ENCODE assay signal across 21 cellular contexts in genomic region chr6:151299009-151299408, GRCh38. TPM values are rescaled to one million over a fixed set of nuclear protein-coding genes. Genes with fewer than 3 reads are reported as not detected.
"Had no signal": no experiment of that assay in that cellular context is flagged by ENCODE, and none has a peak within 500 bp of the region (broad histone marks: within the 10 kb centered on the region; RNA-seq: fewer than 3 reads in every experiment).

No MANE protein-coding gene starts in this region.

- H3K4me3 ChIP-seq: mucosa of descending colon, neural progenitor cell had no signal

- H3K36me3 Mint-ChIP-seq: memory B cell had no signal

- FAIRE-seq: frontal cortex, islet of Langerhans had no signal

- H3K9ac ChIP-seq: neural progenitor cell had no signal

- H3K9me3 ChIP-seq: mucosa of descending colon had no signal

- H2AFZ ChIP-seq: neural progenitor cell had no signal

- H3K4me3 Mint-ChIP-seq: activated B cell treated with CpG ODN at 0.5 μM for 24 hours; activated naive CD4-positive, alpha-beta T cell treated with anti-CD3 and anti-CD28 coated beads for 36 hours; memory B cell; naive thymus-derived CD4-positive, alpha-beta T cell; neural progenitor cell; stimulated activated naive CD8-positive, alpha-beta T cell treated with anti-CD3 and anti-CD28 coated beads, Interleukin-15, Interleukin-2, amounts not matched to agents 100 ng/mL and 50 ng/mL, for 24 hours; T-helper 17 cell had no signal

- H3K9me3 Mint-ChIP-seq: activated B cell treated with CpG ODN at 0.5 μM for 24 hours; activated naive CD4-positive, alpha-beta T cell treated with anti-CD3 and anti-CD28 coated beads for 36 hours; memory B cell; naive thymus-derived CD4-positive, alpha-beta T cell; neural progenitor cell; stimulated activated naive CD8-positive, alpha-beta T cell treated with anti-CD3 and anti-CD28 coated beads, Interleukin-15, Interleukin-2, amounts not matched to agents 100 ng/mL and 50 ng/mL, for 24 hours had no signal

- H3K36me3 ChIP-seq: neural progenitor cell had no signal

- H3K27ac Mint-ChIP-seq: activated B cell treated with CpG ODN at 0.5 μM for 24 hours; activated naive CD4-positive, alpha-beta T cell treated with anti-CD3 and anti-CD28 coated beads for 36 hours; memory B cell; naive thymus-derived CD4-positive, alpha-beta T cell; neural progenitor cell; progenitor cell of endocrine pancreas; stimulated activated naive CD8-positive, alpha-beta T cell treated with anti-CD3 and anti-CD28 coated beads, Interleukin-15, Interleukin-2, amounts not matched to agents 100 ng/mL and 50 ng/mL, for 24 hours; T-helper 17 cell had no signal

- H3K27ac ChIP-seq: neural progenitor cell had no signal

- H3K27me3 ChIP-seq: neural progenitor cell had no signal

- H3K4me1 Mint-ChIP-seq: activated B cell treated with CpG ODN at 0.5 μM for 24 hours; memory B cell; naive thymus-derived CD4-positive, alpha-beta T cell had no signal

- H3K4me2 ChIP-seq: neural progenitor cell had no signal

- ATAC-seq: left cardiac atrium; mucosa of descending colon; naive thymus-derived CD4-positive, alpha-beta T cell; T-helper 17 cell had no signal

- DNase-seq: activated B cell treated with CpG ODN at 0.5 μM for 24 hours; activated CD4-positive, alpha-beta T cell treated with anti-CD3 and anti-CD28 coated beads for 4 hours; activated CD4-positive, alpha-beta T cell treated with anti-CD3 and anti-CD28 coated beads, Interleukin-2, amount 50 U/mL, for 48 hours; activated CD8-positive, alpha-beta memory T cell treated with anti-CD3 and anti-CD28 coated beads, Interleukin-2, amount 50 U/mL, for 48 hours; activated naive CD4-positive, alpha-beta T cell treated with anti-CD3 and anti-CD28 coated beads for 36 hours; activated T-cell treated with anti-CD3 and anti-CD28 coated beads, Interleukin-2, amount 50 U/mL, for 48 hours; erythroblast; head of caudate nucleus; left cardiac atrium; mucosa of descending colon; naive thymus-derived CD4-positive, alpha-beta T cell; stimulated activated CD4-positive, alpha-beta T cell treated with anti-CD3 and anti-CD28 coated beads, Interleukin-4, amount 100 ng/mL, for 24 hours; SW 1271; T-helper 17 cell; trophoblast cell had no signal

RNA-seq across cellular contexts. Expression of gene AKAP12, which starts 59.2 kb away (rescaled TPM):
- polyA plus RNA-seq: naive thymus-derived CD4-positive, alpha-beta T cell had no signal
